ENCODE assay signal across 1 cellular context in genomic region chr7:25952277-25953057, GRCh38.
A peak's percentile ranks its signal among the peaks of the same experiment; 100 is the strongest.
TF ChIP-seq lines count a peak whose summit lies in the region.

No MANE protein-coding gene starts in this region.

TF ChIP-seq in HepG2, 621 proteins besides CTCF, POLR2A, EP300 and RAD21 (continued from another document and continues in another):
- TF ChIP-seq KIAA2018 (CRISPR knock-in tag; IDR thresholded peaks at IDR 0.05; ENCODE audit: borderline replicate concordance) (no peak), MAZ (IDR thresholded peaks at IDR 0.05; ENCODE audit: borderline replicate concordance, low read depth, low read length) (peak; percentile 62; the same call in 1 of the 2 replicates), MAZ (CRISPR knock-in tag; IDR thresholded peaks at IDR 0.05; ENCODE audit: low read depth) (peak; percentile 93), SNAPC4 (CRISPR knock-in tag; IDR thresholded peaks at IDR 0.05) (peak; percentile 91), ZNF569 (CRISPR knock-in tag; IDR thresholded peaks at IDR 0.05; ENCODE audit: borderline replicate concordance) (no peak), AFF4 (CRISPR knock-in tag; IDR thresholded peaks at IDR 0.05) (no peak), ZFY (CRISPR knock-in tag; IDR thresholded peaks at IDR 0.05) (peak; percentile 58; the same call in 1 of the 2 replicates), MXD3 (CRISPR knock-in tag; IDR thresholded peaks at IDR 0.05) (no peak), RFX1 (IDR thresholded peaks at IDR 0.05) (no peak), NPAS2 (CRISPR knock-in tag; IDR thresholded peaks at IDR 0.05; ENCODE audit: borderline replicate concordance) (no peak), ZNF670 (CRISPR knock-in tag; IDR thresholded peaks at IDR 0.05; ENCODE audit: borderline replicate concordance) (peak; percentile 88; the same call in 1 of the 2 replicates), GABPA (IDR thresholded peaks at IDR 0.05; ENCODE audit: low read depth, low read length) (no peak), GABPA (CRISPR knock-in tag; IDR thresholded peaks at IDR 0.05; ENCODE audit: low read depth) (peak; percentile 68), NFYC (CRISPR knock-in tag; IDR thresholded peaks at IDR 0.05) (no peak; the same call in 1 of the 2 replicates), NR2F6 (IDR thresholded peaks at IDR 0.05) (peak; percentile 68), NR2F6 (CRISPR knock-in tag; IDR thresholded peaks at IDR 0.05) (peak; percentile 85), PBX2 (CRISPR knock-in tag; IDR thresholded peaks at IDR 0.05) (no peak), RBFOX2 (IDR thresholded peaks at IDR 0.05; ENCODE audit: low read depth, low read length) (no peak), NR1H2 (CRISPR knock-in tag; IDR thresholded peaks at IDR 0.05; ENCODE audit: borderline replicate concordance, low read depth) (no peak), REST (IDR thresholded peaks at IDR 0.05; ENCODE audit: borderline replicate concordance in 1 of 2, low read depth in 1 of 2, low read length in 2 of 2) (peak in 1 of 2 experiments; percentile 67; a peak in 1 of 4 replicates), ATRX (CRISPR knock-in tag; IDR thresholded peaks at IDR 0.05; ENCODE audit: borderline replicate concordance) (no peak), ATF7 (IDR thresholded peaks at IDR 0.05) (peak; percentile 53), ATF7 (CRISPR knock-in tag; IDR thresholded peaks at IDR 0.05) (peak; percentile 80; the same call in 1 of the 2 replicates), ZKSCAN1 (IDR thresholded peaks at IDR 0.05; ENCODE audit: low read length) (peak; percentile 60; the same call in 1 of the 2 replicates), ZBTB37 (CRISPR knock-in tag; IDR thresholded peaks at IDR 0.05) (no peak), TBP (CRISPR knock-in tag; IDR thresholded peaks at IDR 0.05) (no peak), ZNF124 (CRISPR knock-in tag; IDR thresholded peaks at IDR 0.05) (peak; percentile 96), GZF1 (CRISPR knock-in tag; IDR thresholded peaks at IDR 0.05) (no peak), SRSF1 (optimal IDR thresholded peaks at IDR 0.05; ENCODE audit: low read depth, low read length) (no peak), SMC3 (IDR thresholded peaks at IDR 0.05; ENCODE audit: low read length) (peak; percentile 14; the same call in 1 of the 2 replicates), SUZ12 (IDR thresholded peaks at IDR 0.05; ENCODE audit: low read depth, low read length) (no peak)
